16 cellular contexts compared by ENCODE assay signal in the genomic region with DNA sequence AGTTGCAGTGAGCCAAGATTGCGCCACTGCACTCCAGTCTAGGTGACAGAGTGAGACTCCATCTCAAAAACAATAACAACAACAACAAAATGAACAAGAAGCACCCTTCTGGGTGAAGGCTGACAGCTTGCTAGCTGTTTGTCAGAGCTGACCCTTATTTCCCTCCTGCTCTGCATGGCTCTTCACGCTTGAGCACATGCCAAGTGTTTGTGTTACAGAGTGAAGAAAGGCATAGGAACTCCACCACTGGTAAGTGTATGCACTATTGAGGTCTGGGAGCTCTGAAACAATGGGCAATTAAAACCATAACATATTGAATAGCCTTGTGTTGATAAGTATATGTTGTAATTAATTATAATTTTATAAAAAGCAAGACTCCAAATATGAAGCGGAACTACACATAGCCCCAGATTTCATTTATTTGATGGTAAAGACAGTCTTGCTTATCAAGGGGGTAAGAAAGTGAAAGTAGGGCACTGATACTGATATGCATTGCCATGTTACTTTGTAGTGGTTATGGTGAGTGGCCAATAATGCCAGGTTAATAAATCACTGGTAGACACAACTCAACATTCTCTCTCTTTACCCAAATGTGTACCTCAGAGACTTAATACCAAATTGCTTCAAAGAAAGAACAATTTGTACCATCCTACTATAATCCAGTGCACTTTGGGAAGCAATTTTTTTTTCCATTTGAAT.
DNase-seq lines count a peak whose midpoint lies in the region.
"Had no signal": no experiment of that assay in that cellular context is flagged by ENCODE, and none has a peak within 500 bp of the region (broad histone marks: within the 10 kb centered on the region; RNA-seq: fewer than 3 reads in every experiment).

No MANE protein-coding gene starts in this region.

- DNase-seq in NCI-H2029 treated with DMSO at 0.1 percent for 48 hours (lab: John Stamatoyannopoulos, UW) = peak; percentile 40
- no peak for DNase-seq in NCI-H2029 (lab: John Stamatoyannopoulos, UW)
- DNase-seq in NCI-H345 (lab: John Stamatoyannopoulos, UW) = peak; percentile 60
- peak; percentile 33 for DNase-seq in kidney tubule cell (ENCODE audit: low spot score)
- DNase-seq in activated CD4-positive, alpha-beta T cell treated with anti-CD3 and anti-CD28 coated beads, Interleukin-2, amount 50 U/mL, for 48 hours = no peak
- no peak for DNase-seq in NCI-H774 (lab: John Stamatoyannopoulos, UW)
- no peak for DNase-seq in stimulated activated naive CD4-positive, alpha-beta T cell treated with Interleukin-2 at 50 U/mL for 16 hours (lab: John Stamatoyannopoulos, UW)
- DNase-seq in cortex of kidney (lab: John Stamatoyannopoulos, UW) = no peak
- DNase-seq: activated CD4-positive, alpha-beta T cell treated with anti-CD3 and anti-CD28 coated beads, Interleukin-2, amount 50 U/mL, for 1 hour; activated naive CD4-positive, alpha-beta T cell treated with anti-CD3 and anti-CD28 coated beads for 36 hours; DND-41; lower lobe of right lung; MG63; NCI-H2081 treated with DMSO at 0.1 percent for 48 hours; spleen; upper lobe of left lung had no signal

Comparison
In these comparisons a context has a peak if more than half of its experiments do, and no peak if none do; other contexts are left out.
1. DNase-seq: peak in NCI-H2029 treated with DMSO at 0.1 percent for 48 hours (single experiment), NCI-H345 (single experiment) and kidney tubule cell (single experiment); none in NCI-H2029 (single experiment), activated CD4-positive, alpha-beta T cell treated with anti-CD3 and anti-CD28 coated beads, Interleukin-2, amount 50 U/mL, for 48 hours (0 of 2), NCI-H774 (single experiment), stimulated activated naive CD4-positive, alpha-beta T cell treated with Interleukin-2 at 50 U/mL for 16 hours (single experiment) and cortex of kidney (single experiment).